1 cellular context compared by ENCODE assay signal in genomic region chr4:25207997-25208396, GRCh38.
TF ChIP-seq lines count a peak whose summit lies in the region.

No MANE protein-coding gene starts in this region.

TF ChIP-seq in HepG2, 621 proteins besides CTCF, POLR2A, EP300 and RAD21 (continued from another document):
- TF ChIP-seq THAP9 (CRISPR knock-in tag; IDR thresholded peaks at IDR 0.05; ENCODE audit: borderline replicate concordance), result no peak
- TF ChIP-seq HMGXB4 (CRISPR knock-in tag; IDR thresholded peaks at IDR 0.05; ENCODE audit: borderline replicate concordance in 1 of 2, low read depth in 1 of 2), result no peak
- TF ChIP-seq KIAA2018 (CRISPR knock-in tag; IDR thresholded peaks at IDR 0.05; ENCODE audit: borderline replicate concordance), result no peak
- TF ChIP-seq ZNF224 (CRISPR knock-in tag; IDR thresholded peaks at IDR 0.05), result no peak
- no peak for TF ChIP-seq AGO2 (optimal IDR thresholded peaks at IDR 0.05; ENCODE audit: low read depth, low read length)
- TF ChIP-seq ZNF451 (CRISPR knock-in tag; IDR thresholded peaks at IDR 0.05), result no peak
- no peak for TF ChIP-seq RBAK (CRISPR knock-in tag; IDR thresholded peaks at IDR 0.05)
- no peak for TF ChIP-seq DNMT1 (CRISPR knock-in tag; IDR thresholded peaks at IDR 0.05)
- TF ChIP-seq ISL2 (CRISPR knock-in tag; IDR thresholded peaks at IDR 0.05), result no peak
- TF ChIP-seq ZFP41 (CRISPR knock-in tag; IDR thresholded peaks at IDR 0.05; ENCODE audit: borderline replicate concordance), result no peak
- no peak for TF ChIP-seq ISX (CRISPR knock-in tag; conservative IDR thresholded peaks at IDR 0.05)
- TF ChIP-seq CCAR2 (optimal IDR thresholded peaks at IDR 0.05; ENCODE audit: low read depth, low read length), result no peak
- no peak for TF ChIP-seq ZNF407 (CRISPR knock-in tag; IDR thresholded peaks at IDR 0.05; ENCODE audit: not compliant biosample characterization)
- TF ChIP-seq ZNF740 (CRISPR knock-in tag; IDR thresholded peaks at IDR 0.05), result no peak
- no peak for TF ChIP-seq NFIC (IDR thresholded peaks at IDR 0.05; ENCODE audit: low read length)
- no peak for TF ChIP-seq ZBTB49 (CRISPR knock-in tag; IDR thresholded peaks at IDR 0.05; ENCODE audit: borderline replicate concordance)
- no peak for TF ChIP-seq SOX6 (IDR thresholded peaks at IDR 0.05)
- TF ChIP-seq SOX6 (CRISPR knock-in tag; IDR thresholded peaks at IDR 0.05), result no peak
- no peak for TF ChIP-seq TMF1 (CRISPR knock-in tag; IDR thresholded peaks at IDR 0.05; ENCODE audit: low read depth)
- TF ChIP-seq ATF6 (CRISPR knock-in tag; conservative IDR thresholded peaks at IDR 0.05), result no peak
